In the genomic region with DNA sequence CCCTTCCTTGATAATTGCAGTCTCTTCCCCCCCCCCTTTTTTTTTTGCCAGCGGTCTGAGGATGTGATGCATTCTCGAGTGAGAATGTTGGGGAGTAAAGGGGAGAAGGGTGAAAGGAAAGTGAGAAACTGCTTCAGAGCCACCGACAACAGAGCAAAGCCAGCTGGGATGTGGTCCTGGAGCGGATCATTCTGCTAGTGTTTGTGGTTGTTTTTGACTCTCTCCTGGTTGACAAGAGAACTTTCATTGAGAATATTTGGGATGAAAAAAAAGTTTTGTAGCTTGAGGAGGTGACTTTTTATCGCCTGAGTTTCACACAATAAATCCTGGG, we compare ENCODE assay signal across 9 cellular contexts. TPM values are rescaled to one million over a fixed set of nuclear protein-coding genes. Genes with fewer than 3 reads are reported as not detected.
DNase-seq lines count a peak whose midpoint lies in the region; ATAC-seq, FAIRE-seq and TF ChIP-seq lines count a peak whose summit lies in the region.
"Had no signal": no experiment of that assay in that cellular context is flagged by ENCODE, and none has a peak within 500 bp of the region (broad histone marks: within the 10 kb centered on the region; RNA-seq: fewer than 3 reads in every experiment).

No MANE protein-coding gene starts in this region.

- H3K36me3 ChIP-seq in mammary epithelial cell (ENCODE audit: insufficient read depth, low read length) (no peaks in the 10 kb centered on the region), mucosa of rectum (ENCODE audit: control insufficient read depth in 2 of 2, insufficient read depth in 2 of 2, low read length in 2 of 2) (no peaks in the 10 kb centered on the region)

- H3K9me3 ChIP-seq in mammary epithelial cell (replicated peaks; ENCODE audit: insufficient read depth, low read length) (no peaks in the 10 kb centered on the region), mucosa of rectum (ENCODE audit: control insufficient read depth in 2 of 2, low read length in 2 of 2) (no peaks in the 10 kb centered on the region)

- no peak for FAIRE-seq in HTR-8/SVneo (lab: Jason Lieb, UNC)
- FAIRE-seq: endometrium had no signal

- H3K27ac ChIP-seq in mammary epithelial cell (ENCODE audit: insufficient read depth, low read depth, low read length) (peak overlapping the region; percentile 59), mucosa of rectum (ENCODE audit: low read depth in 2 of 2, low read length in 2 of 2) (peak overlapping the region; percentile 90)

- TF ChIP-seq CTCF in mammary epithelial cell (conservative IDR thresholded peaks at IDR 0.05 in 1 of 2, IDR thresholded peaks at IDR 0.05 in 1 of 2; ENCODE audit: extremely low read depth in 1 of 2, insufficient read depth in 1 of 2, low read depth in 1 of 2, low read length in 2 of 2) = no peak

- in situ Hi-C loops in mammary epithelial cell (cut with MboI; ENCODE audit: low sequenced_read_pairs in 2 of 2) = no loop called here

- peak overlapping the region; percentile 73 for H3K4me2 ChIP-seq in mammary epithelial cell (ENCODE audit: insufficient read depth, low read depth, low read length)

- no peaks in the 10 kb centered on the region for H4K20me1 ChIP-seq in mammary epithelial cell (ENCODE audit: insufficient read depth, low read length)

- H3K9ac ChIP-seq in mammary epithelial cell (ENCODE audit: insufficient read depth, low read length) (peak overlapping the region; percentile 56), mucosa of rectum (ENCODE audit: low read depth in 1 of 2, low read length in 2 of 2) (peak overlapping the region; percentile 75 to 80)

- H3K4me1 ChIP-seq in mammary epithelial cell (ENCODE audit: insufficient read depth, low read length) (peaks cover 7% of the 10 kb centered on the region), mucosa of rectum (ENCODE audit: control insufficient read depth in 2 of 2, insufficient read depth in 2 of 2, low read length in 2 of 2) (peaks cover 7 to 15% of the 10 kb centered on the region in 2 donors)

- no peaks in the 10 kb centered on the region for H3K27me3 ChIP-seq in mammary epithelial cell (ENCODE audit: insufficient read depth, low read length)
- H3K27me3 ChIP-seq in mucosa of rectum (ENCODE audit: control insufficient read depth in 2 of 2, insufficient read depth in 2 of 2, low read length in 2 of 2) = no peaks in the 10 kb centered on the region

- H3K79me2 ChIP-seq in mammary epithelial cell (ENCODE audit: insufficient read depth, low read length) = peaks cover 59% of the 10 kb centered on the region

- intact Hi-C loops in mammary epithelial cell (cut with micrococcal nuclease) = loop anchor here (5.0 kb wide), 2 partner anchors 79 to 121 kb away; no protein-coding TSS in a partner anchor

- H2AFZ ChIP-seq in mammary epithelial cell (ENCODE audit: low read depth, low read length) = peak overlapping the region; percentile 86

- ATAC-seq in HG03442 (IDR thresholded peaks at IDR 0.05; ENCODE audit: unreplicated experiment) = no peak

- DNase-seq in AG08396 (ENCODE audit: low spot score) (peak; percentile 16), HTR-8/SVneo (ENCODE audit: insufficient read length, low spot score) (peak; percentile 14), mammary epithelial cell (no peak), HuH-7.5 (ENCODE audit: low spot score) (no peak), cortex of kidney (lab: John Stamatoyannopoulos, UW) (no peak)
- no peak for DNase-seq in NK-92 treated with Interleukin-12 subunit alpha and Interleukin-12 subunit beta, amount 100 ng/mL, for 24 hours (lab: John Stamatoyannopoulos, UW)

- H3K4me3 ChIP-seq in mammary epithelial cell (replicated peaks in 1 of 3; ENCODE audit: insufficient read depth in 1 of 3, low read depth in 2 of 3, low read length in 3 of 3) (peak overlapping the region; percentile 64 to 87 (median 68)), mucosa of rectum (ENCODE audit: low read length in 2 of 2) (peak overlapping the region; percentile 72 to 82)

- no TSS peak for BruUV-seq in mammary epithelial cell (replicated peaks; lab: Mats Ljungman, UMichigan)

- CTCF ChIA-PET in mammary epithelial cell (lab: Charles Lee; ENCODE audit: low non-redundant PET) = interaction anchor here (1.3 kb wide), 1 partner anchor 35 kb away, joined by 7 read pairs; no protein-coding TSS in a partner anchor

- WGBS in mammary epithelial cell (ENCODE audit: low coverage, missing lambda C conversion rate) = 10% methylated on average over 5 of the region's 5 CpGs

- dilution Hi-C loops in mammary epithelial cell (cut with HindIII; ENCODE audit: low sequenced_read_pairs) = no loop called here

RNA-seq across cellular contexts. Expression of a gene that starts 1.3 kb away (rescaled TPM):
- 10 to 100 TPM; 65.3 to 83.9 TPM for total RNA-seq in mammary epithelial cell
- polyA plus RNA-seq in mammary epithelial cell = 27.7 TPM
- 178 TPM for polyA minus RNA-seq in mammary epithelial cell

Comparison
In these comparisons a context has a peak if more than half of its experiments do, and no peak if none do; other contexts are left out.
1. DNase-seq: peak in AG08396 (single experiment) and HTR-8/SVneo (single experiment); none in mammary epithelial cell (single experiment), HuH-7.5 (single experiment), cortex of kidney (single experiment) and NK-92 treated with Interleukin-12 subunit alpha and Interleukin-12 subunit beta, amount 100 ng/mL, for 24 hours (single experiment).